Comparison of ENCODE assay signal across 14 cellular contexts in genomic region chr3:196111939-196112386, GRCh38. TPM values are rescaled to one million over a fixed set of nuclear protein-coding genes. Genes with fewer than 3 reads are reported as not detected.
DNase-seq lines count a peak whose midpoint lies in the region; ATAC-seq and TF ChIP-seq lines count a peak whose summit lies in the region.
"Had no signal": no experiment of that assay in that cellular context is flagged by ENCODE, and none has a peak within 500 bp of the region (broad histone marks: within the 10 kb centered on the region; RNA-seq: fewer than 3 reads in every experiment).

No MANE protein-coding gene starts in this region.

- H3K4me3 Mint-ChIP-seq in MCF 10A (ENCODE audit: unreplicated experiment), result no peak overlapping the region
- peak overlapping the region; percentile 48 for H3K4me3 Mint-ChIP-seq in T-helper 1 cell treated with Interleukin-12 subunit alpha and Interleukin-12 subunit beta and Interleukin-4 antibody, amounts not matched to agents 30 μg/mL and 1 μg/mL, for 36 hours
- no peak overlapping the region for H3K4me3 Mint-ChIP-seq in central memory CD8-positive, alpha-beta T cell

- no peaks in the 10 kb centered on the region for H3K9me3 ChIP-seq in breast epithelium
- no peaks in the 10 kb centered on the region for H3K9me3 ChIP-seq in HAP-1
- H3K9me3 ChIP-seq: ovary, thyroid gland had no signal

- in situ Hi-C loops in HAP-1 (cut with MboI; ENCODE audit: low sequenced_read_pairs), result no loop called here

- no peak overlapping the region for H3K27ac ChIP-seq in breast epithelium
- H3K27ac ChIP-seq: foreskin keratinocyte, ovary, thyroid gland had no signal

- no peaks in the 10 kb centered on the region for H3K36me3 Mint-ChIP-seq in MCF 10A (ENCODE audit: insufficient read depth, unreplicated experiment)
- no peaks in the 10 kb centered on the region for H3K36me3 Mint-ChIP-seq in T-helper 1 cell treated with Interleukin-12 subunit alpha and Interleukin-12 subunit beta and Interleukin-4 antibody, amounts not matched to agents 30 μg/mL and 1 μg/mL, for 36 hours (ENCODE audit: low read depth)
- no peaks in the 10 kb centered on the region for H3K36me3 Mint-ChIP-seq in central memory CD8-positive, alpha-beta T cell (ENCODE audit: insufficient read depth)

- BruUV-seq in MCF 10A (replicated peaks; lab: Mats Ljungman, UMichigan), result no TSS peak

- H3K4me1 ChIP-seq in breast epithelium, result no peaks in the 10 kb centered on the region
- peaks cover 10% of the 10 kb centered on the region for H3K4me1 ChIP-seq in HAP-1
- H3K4me1 ChIP-seq: thyroid gland had no signal

- CTCF ChIA-PET in MCF 10A (lab: Yijun Ruan, JAX), result interaction anchor here (1.3 kb wide), 1 partner anchor 39 kb away, joined by 7 read pairs; no protein-coding TSS in a partner anchor

- no peaks in the 10 kb centered on the region for H3K27me3 Mint-ChIP-seq in MCF 10A (ENCODE audit: insufficient read depth, unreplicated experiment)
- H3K27me3 Mint-ChIP-seq in T-helper 1 cell treated with Interleukin-12 subunit alpha and Interleukin-12 subunit beta and Interleukin-4 antibody, amounts not matched to agents 30 μg/mL and 1 μg/mL, for 36 hours (ENCODE audit: low read depth), result no peaks in the 10 kb centered on the region
- no peaks in the 10 kb centered on the region for H3K27me3 Mint-ChIP-seq in central memory CD8-positive, alpha-beta T cell

- H3K4me1 Mint-ChIP-seq in MCF 10A (ENCODE audit: insufficient read depth, unreplicated experiment), result peaks cover 9% of the 10 kb centered on the region
- peaks cover 27% of the 10 kb centered on the region for H3K4me1 Mint-ChIP-seq in T-helper 1 cell treated with Interleukin-12 subunit alpha and Interleukin-12 subunit beta and Interleukin-4 antibody, amounts not matched to agents 30 μg/mL and 1 μg/mL, for 36 hours (ENCODE audit: low read depth)
- H3K4me1 Mint-ChIP-seq in central memory CD8-positive, alpha-beta T cell, result no peaks in the 10 kb centered on the region

- intact Hi-C loops in MCF 10A (cut with micrococcal nuclease) (no loop called here), breast epithelium (cut with DNase I; ENCODE audit: low total_unique reads) (no loop called here)

- H3K27ac Mint-ChIP-seq in MCF 10A (ENCODE audit: low read depth, unreplicated experiment), result no peak overlapping the region
- peak overlapping the region; percentile 89 for H3K27ac Mint-ChIP-seq in T-helper 1 cell treated with Interleukin-12 subunit alpha and Interleukin-12 subunit beta and Interleukin-4 antibody, amounts not matched to agents 30 μg/mL and 1 μg/mL, for 36 hours
- no peak overlapping the region for H3K27ac Mint-ChIP-seq in central memory CD8-positive, alpha-beta T cell (ENCODE audit: low read depth)

- peak; percentile 60 for ATAC-seq in central memory CD8-positive, alpha-beta T cell (replicated peaks; ENCODE audit: extremely low read depth, poor library complexity, severe bottlenecking)
- ATAC-seq in HG02763 (IDR thresholded peaks at IDR 0.05; ENCODE audit: unreplicated experiment), result no peak
- ATAC-seq: foreskin keratinocyte, left lobe of liver had no signal

- TF ChIP-seq POLR2A in breast epithelium (IDR thresholded peaks at IDR 0.05), result no peak

- H3K36me3 ChIP-seq in breast epithelium, result no peaks in the 10 kb centered on the region
- no peaks in the 10 kb centered on the region for H3K36me3 ChIP-seq in HAP-1 (replicated peaks)
- H3K36me3 ChIP-seq: ovary, thyroid gland had no signal

- DNase-seq in MCF 10A (ENCODE audit: unreplicated experiment), result peak; percentile 3
- DNase-seq in breast epithelium (ENCODE audit: low spot score in 2 of 2), result no peak
- DNase-seq in central memory CD8-positive, alpha-beta T cell (ENCODE audit: low spot score in 2 of 2), result no peak
- DNase-seq in SKM-1 (lab: John Stamatoyannopoulos, UW; ENCODE audit: unreplicated experiment), result no peak
- no peak for DNase-seq in NCI-H187 (lab: John Stamatoyannopoulos, UW)
- no peak for DNase-seq in HAP-1 (ENCODE audit: low spot score in 2 of 2)
- DNase-seq: cortex of kidney, foreskin keratinocyte, NCI-H524 treated with DMSO at 0.1 percent for 48 hours, ovary, thyroid gland had no signal

- POLR2A ChIA-PET in MCF 10A (lab: Yijun Ruan, JAX), result interaction anchor here (1.9 kb wide), 1 partner anchor 24 kb away, joined by 6 read pairs; no protein-coding TSS in a partner anchor

- H3K4me3 ChIP-seq in breast epithelium (no peak overlapping the region), HAP-1 (no peak overlapping the region)
- H3K4me3 ChIP-seq: ovary, thyroid gland had no signal

- no peaks in the 10 kb centered on the region for H3K27me3 ChIP-seq in breast epithelium
- H3K27me3 ChIP-seq in HAP-1 (ENCODE audit: low read depth), result no peaks in the 10 kb centered on the region
- H3K27me3 ChIP-seq: foreskin keratinocyte, ovary, thyroid gland had no signal

- TF ChIP-seq CTCF in MCF 10A (IDR thresholded peaks at IDR 0.05; ENCODE audit: unreplicated experiment) (no peak), breast epithelium (IDR thresholded peaks at IDR 0.05) (no peak)

- H3K9me3 Mint-ChIP-seq in MCF 10A (ENCODE audit: unreplicated experiment), result no peaks in the 10 kb centered on the region
- no peaks in the 10 kb centered on the region for H3K9me3 Mint-ChIP-seq in T-helper 1 cell treated with Interleukin-12 subunit alpha and Interleukin-12 subunit beta and Interleukin-4 antibody, amounts not matched to agents 30 μg/mL and 1 μg/mL, for 36 hours
- H3K9me3 Mint-ChIP-seq in central memory CD8-positive, alpha-beta T cell, result no peaks in the 10 kb centered on the region

RNA-seq across cellular contexts. Expression of gene TFRC, which starts 30.1 kb away (rescaled TPM):
- total RNA-seq in MCF 10A (2022) (72.9 and 108 TPM in 2 replicates), breast epithelium (100 to 1,000 TPM in 1 of 3 donors, 10 to 100 TPM in 2; 57.6 to 116 (median 80.3) TPM)
